Comparison of ENCODE assay signal across 8 cellular contexts in the genomic region with DNA sequence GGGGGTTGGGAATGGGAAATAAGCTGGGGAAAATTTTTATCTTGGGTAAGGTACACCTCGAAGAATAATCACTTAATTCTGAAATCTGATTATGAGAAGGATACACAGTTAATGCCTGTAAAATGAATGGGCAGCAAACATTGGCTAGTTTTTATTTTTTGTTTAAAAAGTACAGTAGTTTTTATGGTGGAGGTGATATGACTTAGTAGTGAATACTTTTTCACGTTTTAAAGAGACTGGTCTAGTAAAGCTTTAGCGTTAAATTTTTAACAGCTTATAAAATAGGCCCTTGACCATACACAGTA. TPM values are rescaled to one million over a fixed set of nuclear protein-coding genes. Genes with fewer than 3 reads are reported as not detected.
A peak's percentile ranks its signal among the peaks of the same experiment; 100 is the strongest.
DNase-seq lines count a peak whose midpoint lies in the region; ATAC-seq and TF ChIP-seq lines count a peak whose summit lies in the region.

No MANE protein-coding gene starts in this region.

- TF ChIP-seq POLR2A in transverse colon (IDR thresholded peaks at IDR 0.05) = no peak

- 7% methylated on average over 3 of the region's 3 CpGs for WGBS in transverse colon (ENCODE audit: low coverage in 1 of 2), 2 donors

- H3K9me3 ChIP-seq in transverse colon = no peaks in the 10 kb centered on the region

- no peak for DNase-seq in activated naive CD4-positive, alpha-beta T cell treated with anti-CD3 and anti-CD28 coated beads, Interleukin-2, amount 10 ng/mL, durations not matched to agents 7 days and 5 days
- DNase-seq in activated naive CD4-positive, alpha-beta T cell (lab: John Stamatoyannopoulos, UW) = no peak
- no peak for DNase-seq in astrocyte of the spinal cord (ENCODE audit: low read depth, low spot score)
- DNase-seq in memory B cell (ENCODE audit: low spot score in 2 of 2) = no peak
- no peak for DNase-seq in transverse colon
- DNase-seq in cerebellum (ENCODE audit: low spot score) = no peak
- no peak for DNase-seq in epidermal melanocyte (ENCODE audit: insufficient read length, low spot score)

- in situ Hi-C loops in astrocyte of the spinal cord (cut with HindIII; ENCODE audit: low sequenced_read_pairs) = no loop called here
- in situ Hi-C loops in transverse colon (cut with MboI; ENCODE audit: low pct_ligation_motif_present in 1 of 4, low pct_unique_long_range_greater_than_20kb in 1 of 4, low sequenced_read_pairs in 3 of 4) = no loop called here

- no peak for TF ChIP-seq CTCF in astrocyte of the spinal cord (IDR thresholded peaks at IDR 0.05; ENCODE audit: low read depth, low read length)
- no peak for TF ChIP-seq CTCF in transverse colon (IDR thresholded peaks at IDR 0.05)

- H3K27me3 Mint-ChIP-seq in activated naive CD4-positive, alpha-beta T cell treated with anti-CD3 and anti-CD28 coated beads, Interleukin-2, amount 10 ng/mL, durations not matched to agents 7 days and 5 days = peaks cover 12% of the 10 kb centered on the region
- H3K27me3 Mint-ChIP-seq in memory B cell = no peaks in the 10 kb centered on the region

- intact Hi-C loops in transverse colon (cut with DNase I; ENCODE audit: low total_unique reads) = loop anchor here (10.0 kb wide), 1 partner anchor 114 kb away; no protein-coding TSS in a partner anchor

- H3K4me1 Mint-ChIP-seq in activated naive CD4-positive, alpha-beta T cell treated with anti-CD3 and anti-CD28 coated beads, Interleukin-2, amount 10 ng/mL, durations not matched to agents 7 days and 5 days = peaks cover 24% of the 10 kb centered on the region
- peaks cover 22% of the 10 kb centered on the region for H3K4me1 Mint-ChIP-seq in memory B cell

- no peaks in the 10 kb centered on the region for H3K36me3 ChIP-seq in transverse colon

- peak overlapping the region; percentile 94 for H3K4me3 Mint-ChIP-seq in activated naive CD4-positive, alpha-beta T cell treated with anti-CD3 and anti-CD28 coated beads, Interleukin-2, amount 10 ng/mL, durations not matched to agents 7 days and 5 days
- peak overlapping the region; percentile 98 for H3K4me3 Mint-ChIP-seq in memory B cell

- no peak overlapping the region for H3K27ac Mint-ChIP-seq in activated naive CD4-positive, alpha-beta T cell treated with anti-CD3 and anti-CD28 coated beads, Interleukin-2, amount 10 ng/mL, durations not matched to agents 7 days and 5 days
- H3K27ac Mint-ChIP-seq in memory B cell = peak overlapping the region; percentile 68

- H3K4me1 ChIP-seq in transverse colon = peaks cover 10 to 46% (median 25%) of the 10 kb centered on the region in 4 donors

- ATAC-seq in memory B cell (ENCODE audit: low read depth) (no peak), HG03135 (IDR thresholded peaks at IDR 0.05; ENCODE audit: unreplicated experiment) (no peak)

- H3K36me3 Mint-ChIP-seq in activated naive CD4-positive, alpha-beta T cell treated with anti-CD3 and anti-CD28 coated beads, Interleukin-2, amount 10 ng/mL, durations not matched to agents 7 days and 5 days = peaks cover 2% of the 10 kb centered on the region
- no peaks in the 10 kb centered on the region for H3K36me3 Mint-ChIP-seq in memory B cell

- peak overlapping the region; percentile 93 to 99 (median 97) for H3K27ac ChIP-seq in transverse colon

- H3K27me3 ChIP-seq in transverse colon = no peaks in the 10 kb centered on the region

- H3K4me3 ChIP-seq in astrocyte of the spinal cord (ENCODE audit: low read depth, low read length) = peak overlapping the region; percentile 64
- H3K4me3 ChIP-seq in transverse colon = peak overlapping the region in 3 of 4 donors; percentile 75 to 95 (median 76)

- H3K9me3 Mint-ChIP-seq in activated naive CD4-positive, alpha-beta T cell treated with anti-CD3 and anti-CD28 coated beads, Interleukin-2, amount 10 ng/mL, durations not matched to agents 7 days and 5 days = peaks cover 2% of the 10 kb centered on the region
- H3K9me3 Mint-ChIP-seq in memory B cell = no peaks in the 10 kb centered on the region

- CTCF ChIA-PET in activated naive CD4-positive, alpha-beta T cell treated with anti-CD3 and anti-CD28 coated beads, Interleukin-2, amount 10 ng/mL, durations not matched to agents 7 days and 5 days (lab: Charles Lee) = no interaction called here

- no peak for TF ChIP-seq EP300 in transverse colon (IDR thresholded peaks at IDR 0.05; ENCODE audit: low read depth)

RNA-seq across cellular contexts. Expression of a gene that starts 1.8 kb away (rescaled TPM):
- total RNA-seq in transverse colon (100 to 1,000 TPM in 1 of 4 donors, 10 to 100 TPM in 3; 46.8 to 103 (median 70.6) TPM), cerebellum (102 TPM)
